Comparison of ENCODE assay signal across 18 cellular contexts in genomic region chr11:133172349-133172748, GRCh38.
"Had no signal": no experiment of that assay in that cellular context is flagged by ENCODE, and none has a peak within 500 bp of the region (broad histone marks: within the 10 kb centered on the region; RNA-seq: fewer than 3 reads in every experiment).

No MANE protein-coding gene starts in this region.

- H3K9me3 Mint-ChIP-seq: activated naive CD8-positive, alpha-beta T cell treated with anti-CD3 and anti-CD28 coated beads for 36 hours; activated T-helper 1 cell treated with anti-CD3 and anti-CD28 coated beads, Interleukin-12 subunit alpha, Interleukin-12 subunit beta, Interleukin-2, Interleukin-4 antibody, amounts not matched to agents 30 ng/mL and 10 ng/mL and 1 ng/mL, durations not matched to agents 14 hours and 24 hours and 36 hours had no signal

- H3K27ac ChIP-seq: body of pancreas, coronary artery, esophagus squamous epithelium, left ventricle myocardium inferior, pancreas, sigmoid colon, stomach, thoracic aorta had no signal

- H3K27me3 ChIP-seq: body of pancreas, esophagus squamous epithelium, pancreas, sigmoid colon, stomach had no signal

- DNase-seq: activated CD4-positive, alpha-beta T cell treated with anti-CD3 and anti-CD28 coated beads, Interleukin-2, amount 50 U/mL, for 1 hour; activated CD8-positive, alpha-beta memory T cell treated with anti-CD3 and anti-CD28 coated beads for 24 hours; activated naive CD8-positive, alpha-beta T cell treated with anti-CD3 and anti-CD28 coated beads for 36 hours; amygdala; body of pancreas; central memory CD4-positive, alpha-beta T cell; esophagus squamous epithelium; glutamatergic neuron; left ventricle myocardium inferior; naive thymus-derived CD8-positive, alpha-beta T cell; pancreas; sigmoid colon; stimulated activated CD4-positive, alpha-beta T cell treated with anti-CD3 and anti-CD28 coated beads, Interleukin-1b, Interleukin-23, amount 100 ng/mL, for 48 hours; stomach had no signal

- H3K4me1 ChIP-seq: body of pancreas, esophagus squamous epithelium, pancreas, sigmoid colon, stomach had no signal

- ATAC-seq: body of pancreas; naive thymus-derived CD8-positive, alpha-beta T cell; pancreas had no signal

- H3K27me3 Mint-ChIP-seq: memory B cell had no signal

- H3K4me3 ChIP-seq: body of pancreas, coronary artery, esophagus squamous epithelium, left ventricle myocardium inferior, pancreas, sigmoid colon, stomach, thoracic aorta had no signal

- H3K4me1 Mint-ChIP-seq: activated naive CD8-positive, alpha-beta T cell treated with anti-CD3 and anti-CD28 coated beads for 36 hours; memory B cell; naive thymus-derived CD8-positive, alpha-beta T cell had no signal

- H3K4me3 Mint-ChIP-seq: activated naive CD8-positive, alpha-beta T cell treated with anti-CD3 and anti-CD28 coated beads for 36 hours; activated T-helper 1 cell treated with anti-CD3 and anti-CD28 coated beads, Interleukin-12 subunit alpha, Interleukin-12 subunit beta, Interleukin-2, Interleukin-4 antibody, amounts not matched to agents 30 ng/mL and 10 ng/mL and 1 ng/mL, durations not matched to agents 14 hours and 24 hours and 36 hours; memory B cell; naive thymus-derived CD8-positive, alpha-beta T cell had no signal

- H3K27ac Mint-ChIP-seq: activated naive CD8-positive, alpha-beta T cell treated with anti-CD3 and anti-CD28 coated beads for 36 hours; activated T-helper 1 cell treated with anti-CD3 and anti-CD28 coated beads, Interleukin-12 subunit alpha, Interleukin-12 subunit beta, Interleukin-2, Interleukin-4 antibody, amounts not matched to agents 30 ng/mL and 10 ng/mL and 1 ng/mL, durations not matched to agents 14 hours and 24 hours and 36 hours; memory B cell; naive thymus-derived CD8-positive, alpha-beta T cell had no signal
